Comparison of ENCODE assay signal across 8 cellular contexts in the genomic region with DNA sequence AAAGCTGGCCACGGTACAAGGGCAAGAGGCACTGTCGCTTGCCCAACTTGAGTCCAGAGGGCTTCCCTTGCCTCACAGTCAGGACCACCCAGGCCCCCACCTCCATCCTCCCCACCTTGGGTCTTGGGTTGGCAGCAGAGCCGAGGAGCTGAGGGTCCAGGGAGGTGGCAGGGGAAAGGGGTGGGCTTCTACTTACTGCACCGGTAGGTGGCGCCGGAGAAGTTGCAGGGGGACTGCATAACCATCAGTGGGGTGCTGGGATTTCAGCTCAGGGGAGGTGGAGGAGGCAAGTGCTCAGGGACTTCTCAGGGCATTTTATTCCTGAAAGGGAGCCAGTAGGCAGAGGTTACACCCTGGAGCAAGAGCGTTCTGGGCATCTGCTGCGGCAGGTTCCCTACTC. TPM values are rescaled to one million over a fixed set of nuclear protein-coding genes. Genes with fewer than 3 reads are reported as not detected.
A peak's percentile ranks its signal among the peaks of the same experiment; 100 is the strongest.
DNase-seq lines count a peak whose midpoint lies in the region; ATAC-seq and TF ChIP-seq lines count a peak whose summit lies in the region.

No MANE protein-coding gene starts in this region.

- H3K4me1 ChIP-seq in fibroblast of lung (ENCODE audit: control insufficient read depth, extremely low read depth, insufficient read depth, low read length) (peaks cover 3% of the 10 kb centered on the region), Caco-2 (no peaks in the 10 kb centered on the region)

- H3K4me3 ChIP-seq in fibroblast of lung (replicated peaks in 1 of 4; ENCODE audit: control extremely low read depth in 1 of 4, insufficient read depth in 1 of 4, low read depth in 3 of 4, low read length in 4 of 4) (no peak overlapping the region), Caco-2 (ENCODE audit: low read depth, low read length) (no peak overlapping the region)

- intact Hi-C loops in Right ventricle myocardium inferior (cut with DNase I), result loop anchor here (10.0 kb wide), 1 partner anchor 227 kb away; no protein-coding TSS in a partner anchor
- intact Hi-C loops in cardiac septum (cut with DNase I), result loop anchor here (10.0 kb wide), 1 partner anchor 327 kb away; no protein-coding TSS in a partner anchor
- intact Hi-C loops in Caco-2 (cut with micrococcal nuclease; ENCODE audit: unreplicated experiment), result no loop called here

- H3K4me1 Mint-ChIP-seq in progenitor cell of endocrine pancreas (ENCODE audit: low read depth), result no peaks in the 10 kb centered on the region
- no peaks in the 10 kb centered on the region for H3K4me1 Mint-ChIP-seq in Caco-2 (ENCODE audit: low read depth, unreplicated experiment)

- DNase-seq in Right ventricle myocardium inferior (ENCODE audit: missing footprints) (no peak), cardiac septum (ENCODE audit: low spot score) (no peak), fibroblast of lung (ENCODE audit: low read depth in 2 of 2) (peak; percentile 29 to 47), progenitor cell of endocrine pancreas (ENCODE audit: low spot score, unreplicated experiment) (peak; percentile 40), Caco-2 (no peak), AML-193 (lab: John Stamatoyannopoulos, UW) (no peak)
- peak; percentile 25 for DNase-seq in activated CD4-positive, alpha-beta T cell treated with anti-CD3 and anti-CD28 coated beads, Interleukin-2, amount 50 U/mL, for 1 hour

- no peaks in the 10 kb centered on the region for H3K9me3 ChIP-seq in fibroblast of lung (ENCODE audit: control insufficient read depth, insufficient read depth, low read depth, low read length)
- H3K9me3 ChIP-seq in Caco-2, result no peaks in the 10 kb centered on the region

- H2AFZ ChIP-seq in fibroblast of lung (ENCODE audit: low read length), result no peak overlapping the region

- H3K27ac Mint-ChIP-seq in progenitor cell of endocrine pancreas (no peak overlapping the region), Caco-2 (ENCODE audit: unreplicated experiment) (no peak overlapping the region)

- BruUV-seq in Caco-2 (replicated peaks; lab: Mats Ljungman, UMichigan), result no TSS peak

- no peak overlapping the region for H3K9ac ChIP-seq in fibroblast of lung (ENCODE audit: insufficient read depth, low read length)

- H4K20me1 ChIP-seq in fibroblast of lung (ENCODE audit: control insufficient read depth, extremely low read depth, insufficient read depth, low read length), result no peaks in the 10 kb centered on the region

- H3K36me3 ChIP-seq in fibroblast of lung (ENCODE audit: control insufficient read depth, insufficient read depth, low read length), result no peaks in the 10 kb centered on the region
- no peaks in the 10 kb centered on the region for H3K36me3 ChIP-seq in Caco-2 (ENCODE audit: control insufficient read depth, insufficient read depth, low read length)

- H3K4me3 Mint-ChIP-seq in progenitor cell of endocrine pancreas (ENCODE audit: low read depth), result no peak overlapping the region
- no peak overlapping the region for H3K4me3 Mint-ChIP-seq in Caco-2 (ENCODE audit: unreplicated experiment)

- no peaks in the 10 kb centered on the region for H3K27me3 ChIP-seq in fibroblast of lung (ENCODE audit: control insufficient read depth, insufficient read depth, low read length)
- no peaks in the 10 kb centered on the region for H3K27me3 ChIP-seq in Caco-2 (replicated peaks; ENCODE audit: control insufficient read depth, insufficient read depth, low read length)

- TF ChIP-seq CTCF in fibroblast of lung (conservative IDR thresholded peaks at IDR 0.05 in 1 of 2, IDR thresholded peaks at IDR 0.05 in 1 of 2; ENCODE audit: low read depth in 1 of 2, low read length in 2 of 2) (peak; percentile 46 to 72), progenitor cell of endocrine pancreas (IDR thresholded peaks at IDR 0.05; ENCODE audit: unreplicated experiment) (peak; percentile 75), Caco-2 (IDR thresholded peaks at IDR 0.05; ENCODE audit: insufficient read depth in 1 of 2, low read depth in 1 of 2, low read length in 1 of 2, severe bottlenecking in 1 of 2, unreplicated experiment in 1 of 2) (peak in 1 of 2 experiments; percentile 35)

- POLR2A ChIA-PET in Caco-2 (lab: Charles Lee), result no interaction called here

- H3K79me2 ChIP-seq in fibroblast of lung (ENCODE audit: control insufficient read depth, insufficient read depth, low read length), result no peaks in the 10 kb centered on the region

- H3K36me3 Mint-ChIP-seq in progenitor cell of endocrine pancreas (ENCODE audit: insufficient read depth), result no peaks in the 10 kb centered on the region
- H3K36me3 Mint-ChIP-seq in Caco-2 (ENCODE audit: insufficient read depth, unreplicated experiment), result no peaks in the 10 kb centered on the region

- H3K4me2 ChIP-seq in fibroblast of lung (ENCODE audit: extremely low read depth, insufficient read depth, low read length), result no peak overlapping the region

- H3K27me3 Mint-ChIP-seq in progenitor cell of endocrine pancreas (peaks cover 13% of the 10 kb centered on the region), Caco-2 (ENCODE audit: insufficient read depth, unreplicated experiment) (no peaks in the 10 kb centered on the region)

- no peaks in the 10 kb centered on the region for H3K9me3 Mint-ChIP-seq in progenitor cell of endocrine pancreas (ENCODE audit: low read depth)
- H3K9me3 Mint-ChIP-seq in Caco-2 (ENCODE audit: unreplicated experiment), result no peaks in the 10 kb centered on the region

- H3K27ac ChIP-seq in fibroblast of lung (ENCODE audit: insufficient read depth, low read length), result no peak overlapping the region

- ATAC-seq in Right ventricle myocardium inferior (peak; percentile 45), GM21576 (IDR thresholded peaks at IDR 0.05; ENCODE audit: unreplicated experiment) (no peak)

- CTCF ChIA-PET in Caco-2 (lab: Charles Lee), result interaction anchor here (0.6 kb wide), 1 partner anchor 204 kb away, joined by 3 read pairs; no protein-coding TSS in a partner anchor

RNA-seq across cellular contexts. Expression of gene TRIM62, which starts 44.0 kb away (rescaled TPM):
- total RNA-seq in Right ventricle myocardium inferior (2.3 TPM), cardiac septum (3.5 TPM), fibroblast of lung (1.8 and 3.1 TPM in 2 replicates), progenitor cell of endocrine pancreas (6.6 and 7.4 TPM in 2 replicates), Caco-2 (2022) (2.4 and 2.5 TPM in 2 replicates)
- polyA plus RNA-seq in fibroblast of lung, result 2.4 and 3.1 TPM in 2 replicates
- 4.9 and 5.3 TPM in 2 replicates for polyA plus RNA-seq in fibroblast of lung (2012)
- 13.3 and 20.9 TPM in 2 replicates for polyA minus RNA-seq in fibroblast of lung (ENCODE audit: low replicate concordance)

RNA-seq across cellular contexts. Expression of gene AZIN2, which starts 56.8 kb away (rescaled TPM):
- total RNA-seq in Right ventricle myocardium inferior (2.1 TPM), cardiac septum (5.8 TPM), fibroblast of lung (4.4 and 9.1 TPM in 2 replicates), progenitor cell of endocrine pancreas (4.8 and 5.2 TPM in 2 replicates), Caco-2 (2022) (1.5 and 2.3 TPM in 2 replicates)
- 2.1 and 3.2 TPM in 2 replicates for polyA plus RNA-seq in fibroblast of lung
- 2.6 and 3.0 TPM in 2 replicates for polyA plus RNA-seq in fibroblast of lung (2012)
- 0.85 and 7.5 TPM in 2 replicates for polyA minus RNA-seq in fibroblast of lung (ENCODE audit: low replicate concordance)

Comparison
In these comparisons a context has a peak if more than half of its experiments do, and no peak if none do; other contexts are left out.
1. DNase-seq: peak in activated CD4-positive, alpha-beta T cell treated with anti-CD3 and anti-CD28 coated beads, Interleukin-2, amount 50 U/mL, for 1 hour (single experiment), fibroblast of lung (2 of 2) and progenitor cell of endocrine pancreas (single experiment); none in Right ventricle myocardium inferior (single experiment), cardiac septum (single experiment), Caco-2 (0 of 2) and AML-193 (0 of 2).